In genomic region chr22:37343343-37343742, GRCh38 we compare ENCODE assay signal across 17 cellular contexts.
DNase-seq lines count a peak whose midpoint lies in the region; ATAC-seq and TF ChIP-seq lines count a peak whose summit lies in the region.
"Had no signal": no experiment of that assay in that cellular context is flagged by ENCODE, and none has a peak within 500 bp of the region (broad histone marks: within the 10 kb centered on the region; RNA-seq: fewer than 3 reads in every experiment).

No MANE protein-coding gene starts in this region.

- H3K4me1 Mint-ChIP-seq in stimulated activated naive CD8-positive, alpha-beta T cell treated with anti-CD3 and anti-CD28 coated beads, Interleukin-15, amount 100 ng/mL, for 72 hours = peaks cover 22% of the 10 kb centered on the region
- H3K4me1 Mint-ChIP-seq in brain (peaks cover 70% of the 10 kb centered on the region), memory B cell (peaks cover 5% of the 10 kb centered on the region)

- H3K27ac Mint-ChIP-seq in stimulated activated naive CD8-positive, alpha-beta T cell treated with anti-CD3 and anti-CD28 coated beads, Interleukin-15, amount 100 ng/mL, for 72 hours = no peak overlapping the region
- H3K27ac Mint-ChIP-seq in brain (peak overlapping the region in 3 of 5 experiments; percentile 40 to 82 (median 70)), memory B cell (peak overlapping the region; percentile 46)
- H3K27ac Mint-ChIP-seq: B cell; CD4-positive, alpha-beta T cell had no signal

- H3K27me3 Mint-ChIP-seq in stimulated activated naive CD8-positive, alpha-beta T cell treated with anti-CD3 and anti-CD28 coated beads, Interleukin-15, amount 100 ng/mL, for 72 hours = no peaks in the 10 kb centered on the region
- H3K27me3 Mint-ChIP-seq in brain (peaks cover 14% of the 10 kb centered on the region), memory B cell (peaks cover 41% of the 10 kb centered on the region)
- H3K27me3 Mint-ChIP-seq: CD4-positive, alpha-beta T cell had no signal

- TF ChIP-seq CTCF in brain (conservative IDR thresholded peaks at IDR 0.05) (no peak), ovary (IDR thresholded peaks at IDR 0.05) (no peak)

- no peaks in the 10 kb centered on the region for H3K36me3 ChIP-seq in ovary

- WGBS in ovary, 3 donors = 21 to 28% (median 27%) methylated on average over 11 of the region's 11 CpGs

- no peaks in the 10 kb centered on the region for H3K9me3 ChIP-seq in ovary

- peak; percentile 6 for ATAC-seq in stimulated activated naive CD8-positive, alpha-beta T cell treated with anti-CD3 and anti-CD28 coated beads, Interleukin-15, amount 100 ng/mL, for 72 hours
- ATAC-seq in stimulated activated naive CD8-positive, alpha-beta T cell treated with anti-CD3 and anti-CD28 coated beads, Interleukin-15, Interleukin-2, amounts not matched to agents 100 U/mL and 50 U/mL, for 24 hours = no peak
- ATAC-seq in memory B cell (ENCODE audit: low read depth) = no peak
- ATAC-seq: HCT116 had no signal

- TF ChIP-seq EP300 in ovary (IDR thresholded peaks at IDR 0.05) = no peak

- H3K9me3 Mint-ChIP-seq in stimulated activated naive CD8-positive, alpha-beta T cell treated with anti-CD3 and anti-CD28 coated beads, Interleukin-15, amount 100 ng/mL, for 72 hours = no peaks in the 10 kb centered on the region
- H3K9me3 Mint-ChIP-seq in brain = peaks cover 0 to 9% (median 0%) of the 10 kb centered on the region in 5 experiments
- H3K9me3 Mint-ChIP-seq in memory B cell = no peaks in the 10 kb centered on the region
- H3K9me3 Mint-ChIP-seq: CD4-positive, alpha-beta T cell had no signal

- no peak overlapping the region for H3K27ac ChIP-seq in ovary

- H3K4me3 Mint-ChIP-seq in stimulated activated naive CD8-positive, alpha-beta T cell treated with anti-CD3 and anti-CD28 coated beads, Interleukin-15, amount 100 ng/mL, for 72 hours = no peak overlapping the region
- H3K4me3 Mint-ChIP-seq in brain (no peak overlapping the region), memory B cell (no peak overlapping the region)
- H3K4me3 Mint-ChIP-seq: B cell; CD4-positive, alpha-beta T cell had no signal

- DNase-seq in stimulated activated naive CD8-positive, alpha-beta T cell treated with anti-CD3 and anti-CD28 coated beads, Interleukin-15, amount 100 ng/mL, for 72 hours = no peak
- DNase-seq in stimulated activated naive CD8-positive, alpha-beta T cell treated with anti-CD3 and anti-CD28 coated beads, Interleukin-15, Interleukin-2, amounts not matched to agents 100 U/mL and 50 U/mL, for 24 hours = no peak
- no peak for DNase-seq in memory B cell (ENCODE audit: low spot score in 2 of 2)
- DNase-seq in stimulated activated CD4-positive, alpha-beta T cell treated with anti-CD3 and anti-CD28 coated beads, Interleukin-2, amount 100 ng/mL, for 24 hours = no peak
- DNase-seq in DMS79 treated with DMSO at 0.1 percent for 48 hours (lab: John Stamatoyannopoulos, UW) = no peak
- no peak for DNase-seq in ovary
- no peak for DNase-seq in NCI-H1417 (lab: John Stamatoyannopoulos, UW)
- DNase-seq: 8988T; C1 segment of cervical spinal cord; Calu3; CD4-positive, alpha-beta T cell; DMS153; DND-41; GDM1 had no signal

- no peak for TF ChIP-seq POLR2A in ovary (IDR thresholded peaks at IDR 0.05)

- no peak overlapping the region for H3K4me3 ChIP-seq in ovary

- peaks cover 10% of the 10 kb centered on the region for H3K4me1 ChIP-seq in ovary (ENCODE audit: insufficient read depth)

- intact Hi-C loops in ovary (cut with DNase I) = no loop called here

- no peaks in the 10 kb centered on the region for H3K27me3 ChIP-seq in ovary

- H3K36me3 Mint-ChIP-seq in brain (no peaks in the 10 kb centered on the region), memory B cell (no peaks in the 10 kb centered on the region)

Comparison
In these comparisons a context has a peak if more than half of its experiments do, and no peak if none do; other contexts are left out.
1. H3K27ac Mint-ChIP-seq: peak in brain (3 of 5) and memory B cell (single experiment); none in stimulated activated naive CD8-positive, alpha-beta T cell treated with anti-CD3 and anti-CD28 coated beads, Interleukin-15, amount 100 ng/mL, for 72 hours (0 of 2).